20 cellular contexts compared by ENCODE assay signal in the genomic region with DNA sequence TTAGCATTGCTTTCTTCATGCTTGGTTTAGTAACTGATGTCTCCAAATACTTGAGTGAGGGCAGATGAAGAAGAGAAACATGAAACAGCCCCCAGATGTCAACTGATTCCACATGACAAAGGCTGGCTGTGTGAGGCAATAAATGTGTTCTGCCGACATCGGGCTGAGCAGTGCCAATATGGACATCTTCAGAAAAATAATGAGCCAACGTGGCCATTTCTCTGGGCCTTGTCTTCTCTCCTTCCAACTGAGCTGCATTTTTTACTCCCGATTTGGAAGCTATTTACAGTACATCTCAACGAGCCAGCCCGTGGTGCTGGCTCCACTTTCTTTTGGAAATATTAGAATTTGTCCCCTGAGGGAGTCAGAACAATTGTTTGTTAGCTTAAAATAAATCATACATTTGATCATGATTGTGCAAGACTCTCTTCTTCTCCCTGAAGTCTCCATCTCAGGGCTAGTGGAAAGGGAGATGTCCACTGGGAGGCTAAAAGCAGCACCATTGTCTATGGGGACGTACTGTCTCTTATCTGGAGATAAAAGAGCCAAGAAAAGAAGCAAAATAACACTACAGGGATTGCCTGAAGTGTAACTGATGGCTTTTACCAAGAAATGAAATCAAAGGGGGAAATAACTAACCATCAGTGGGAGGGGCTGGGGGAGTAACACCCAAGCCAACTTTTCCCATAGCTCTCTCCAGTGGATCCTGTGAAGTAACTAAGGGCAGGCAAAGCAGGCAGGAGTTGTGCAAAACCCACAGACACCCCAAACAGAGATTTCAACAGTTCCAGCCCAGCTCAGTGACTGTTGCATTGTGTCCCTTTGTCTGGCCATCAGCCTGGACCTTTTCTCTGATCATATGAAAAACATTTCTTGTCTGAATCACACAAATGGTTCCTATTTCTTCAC.
DNase-seq lines count a peak whose midpoint lies in the region; ATAC-seq and TF ChIP-seq lines count a peak whose summit lies in the region.
"Had no signal": no experiment of that assay in that cellular context is flagged by ENCODE, and none has a peak within 500 bp of the region (broad histone marks: within the 10 kb centered on the region; RNA-seq: fewer than 3 reads in every experiment).

No MANE protein-coding gene starts in this region.

- peaks cover 54% of the 10 kb centered on the region for H3K27me3 Mint-ChIP-seq in Calu3 (ENCODE audit: unreplicated experiment)

- H3K9me3 ChIP-seq in IMR-90 (ENCODE audit: control insufficient read depth, insufficient read depth, low read length) (no peaks in the 10 kb centered on the region), esophagus muscularis mucosa (no peaks in the 10 kb centered on the region), suprapubic skin (no peaks in the 10 kb centered on the region)

- peaks cover 3% of the 10 kb centered on the region; the same call in 1 of the 2 replicates for H3K9me1 ChIP-seq in IMR-90 (ENCODE audit: insufficient read depth, low read length)

- no peak overlapping the region for H3K9ac ChIP-seq in IMR-90 (ENCODE audit: low read depth, low read length)

- H2BK15ac ChIP-seq in IMR-90 (ENCODE audit: low read depth, low read length) = peak overlapping the region; percentile 57; the same call in 1 of the 3 replicates

- H3K36me3 Mint-ChIP-seq in Calu3 (ENCODE audit: insufficient read depth, unreplicated experiment) = no peaks in the 10 kb centered on the region
- H3K36me3 Mint-ChIP-seq: CD14-positive monocyte; natural killer cell treated with Interleukin-12 subunit alpha and Interleukin-12 subunit beta and Interleukin-15 and Interleukin-18, amount 100 ng/mL, for 72 hours had no signal

- H3K14ac ChIP-seq in IMR-90 (replicated peaks; ENCODE audit: low read depth, low read length) = peak overlapping the region; percentile 16; the same call in 1 of the 2 replicates

- no peak overlapping the region for H3K23ac ChIP-seq in IMR-90 (ENCODE audit: low read depth, low read length)

- peak overlapping the region; percentile 50 for H4K91ac ChIP-seq in IMR-90 (ENCODE audit: insufficient read depth, low read depth, low read length)

- WGBS in IMR-90 (ENCODE audit: extremely low coverage in 2 of 2, insufficient read length in 1 of 2), 2 experiments = 8% methylated on average over 2 of the region's 7 CpGs; no CpG with 5 or more reads in 1 of the 2 experiments
- WGBS in esophagus muscularis mucosa = 22% methylated on average over 7 of the region's 7 CpGs
- 32 to 43% methylated on average over 7 of the region's 7 CpGs for WGBS in lower leg skin, 2 donors
- 32% methylated on average over 7 of the region's 7 CpGs for WGBS in suprapubic skin

- H3K79me1 ChIP-seq in IMR-90 (ENCODE audit: low read depth in 1 of 2, low read length in 2 of 2) = no peaks in the 10 kb centered on the region

- no peak overlapping the region; the same call in 1 of the 2 replicates for H4K5ac ChIP-seq in IMR-90 (ENCODE audit: low read depth, low read length)

- H4K8ac ChIP-seq in IMR-90 (ENCODE audit: low read depth in 2 of 2, low read length in 2 of 2) = peak overlapping the region in 1 of 2 experiments; percentile 6; a peak in 1 of 4 replicates

- no peak overlapping the region for H3K56ac ChIP-seq in IMR-90 (ENCODE audit: extremely low read depth, insufficient read depth, low read length)

- H2BK20ac ChIP-seq in IMR-90 (ENCODE audit: low read depth, low read length) = peak overlapping the region; percentile 69

- POLR2A ChIA-PET in IMR-90 (lab: Charles Lee; ENCODE audit: unreplicated experiment) = interaction anchor here (0.6 kb wide), 1 partner anchor 65 kb away, joined by 3 read pairs; no protein-coding TSS in a partner anchor

- H3K18ac ChIP-seq in IMR-90 (ENCODE audit: low read depth, low read length) = peak overlapping the region; percentile 34; the same call in 1 of the 2 replicates

- H2AK9ac ChIP-seq in IMR-90 (replicated peaks; ENCODE audit: low read depth, low read length, poor library complexity) = no peak overlapping the region

- TF ChIP-seq CTCF in IMR-90 (conservative IDR thresholded peaks at IDR 0.05; ENCODE audit: low read depth, low read length) (no peak), esophagus muscularis mucosa (IDR thresholded peaks at IDR 0.05) (peak in 1 of 3 experiments; percentile 11), lower leg skin (IDR thresholded peaks at IDR 0.05) (no peak), suprapubic skin (IDR thresholded peaks at IDR 0.05) (peak in 1 of 2 donors; percentile 6), Calu3 (IDR thresholded peaks at IDR 0.05; ENCODE audit: unreplicated experiment) (no peak)

- no peak overlapping the region for H3K4me2 ChIP-seq in IMR-90 (ENCODE audit: low read depth, low read length)
- H3K4me2 ChIP-seq: GM23338, PC-9 had no signal

- H3K4me3 Mint-ChIP-seq in Calu3 (ENCODE audit: low read depth, unreplicated experiment) = no peak overlapping the region
- H3K4me3 Mint-ChIP-seq: activated CD8-positive, alpha-beta T cell treated with anti-CD3 and anti-CD28 coated beads, Interleukin-2, amount 10 ng/mL, durations not matched to agents 7 days and 5 days; activated T-helper 1 cell treated with anti-CD3 and anti-CD28 coated beads, Interleukin-12 subunit alpha, Interleukin-12 subunit beta, Interleukin-2, Interleukin-4 antibody, amounts not matched to agents 30 ng/mL and 10 ng/mL and 1 ng/mL, durations not matched to agents 14 hours and 24 hours and 36 hours; CD14-positive monocyte; GM23338; natural killer cell treated with Interleukin-12 subunit alpha and Interleukin-12 subunit beta and Interleukin-15 and Interleukin-18, amount 100 ng/mL, for 72 hours had no signal

- no peaks in the 10 kb centered on the region for H3K36me3 ChIP-seq in IMR-90 (ENCODE audit: control insufficient read depth, insufficient read depth, low read length)
- no peaks in the 10 kb centered on the region for H3K36me3 ChIP-seq in esophagus muscularis mucosa
- no peaks in the 10 kb centered on the region for H3K36me3 ChIP-seq in suprapubic skin

- H2AFZ ChIP-seq in IMR-90 (replicated peaks; ENCODE audit: low read length, poor library complexity) = no peak overlapping the region
- H2AFZ ChIP-seq: GM23338, PC-9 had no signal

- intact Hi-C loops in IMR-90 (cut with micrococcal nuclease) (no loop called here), esophagus muscularis mucosa (cut with DNase I) (no loop called here), lower leg skin (cut with DNase I; ENCODE audit: low total_unique reads) (no loop called here), Calu3 (cut with micrococcal nuclease; ENCODE audit: unreplicated experiment) (no loop called here)

- H3K4me1 ChIP-seq in IMR-90 (ENCODE audit: control insufficient read depth, insufficient read depth, low read length) (peaks cover 9% of the 10 kb centered on the region), esophagus muscularis mucosa (peaks cover 7 to 42% (median 35%) of the 10 kb centered on the region in 4 donors), suprapubic skin (no peaks in the 10 kb centered on the region)

- no peaks in the 10 kb centered on the region for H3K9me3 Mint-ChIP-seq in Calu3 (ENCODE audit: low read depth, unreplicated experiment)
- H3K9me3 Mint-ChIP-seq: activated T-helper 1 cell treated with anti-CD3 and anti-CD28 coated beads, Interleukin-12 subunit alpha, Interleukin-12 subunit beta, Interleukin-2, Interleukin-4 antibody, amounts not matched to agents 30 ng/mL and 10 ng/mL and 1 ng/mL, durations not matched to agents 14 hours and 24 hours and 36 hours; CD14-positive monocyte; GM23338; natural killer cell treated with Interleukin-12 subunit alpha and Interleukin-12 subunit beta and Interleukin-15 and Interleukin-18, amount 100 ng/mL, for 72 hours had no signal

- TF ChIP-seq RAD21 in IMR-90 (IDR thresholded peaks at IDR 0.05; ENCODE audit: low read length) = no peak

- H3K27me3 ChIP-seq in IMR-90 (ENCODE audit: control insufficient read depth, insufficient read depth, low read length) (no peaks in the 10 kb centered on the region), esophagus muscularis mucosa (no peaks in the 10 kb centered on the region), suprapubic skin (no peaks in the 10 kb centered on the region)

- H3K27ac ChIP-seq in IMR-90 (ENCODE audit: insufficient read depth, low read length) (peak overlapping the region; percentile 29; the same call in 1 of the 2 replicates), esophagus muscularis mucosa (replicated peaks in 1 of 4) (peak overlapping the region; percentile 61 to 78 (median 67)), suprapubic skin (peak overlapping the region; percentile 64)
- H3K27ac ChIP-seq: epithelial cell of prostate, PC-9 had no signal

- DNase-seq in IMR-90 (no peak), esophagus muscularis mucosa (ENCODE audit: extremely low spot score) (no peak), lower leg skin (ENCODE audit: low spot score in 2 of 2) (peak; percentile 79 to 91), suprapubic skin (ENCODE audit: low spot score in 2 of 2) (peak in 1 of 2 donors; percentile 84), Calu3 (no peak), NCI-H2107 treated with DMSO at 0.1 percent for 48 hours (lab: John Stamatoyannopoulos, UW; ENCODE audit: unreplicated experiment) (no peak), DMS153 treated with DMSO at 0.1 percent for 48 hours (lab: John Stamatoyannopoulos, UW; ENCODE audit: unreplicated experiment) (no peak)
- DNase-seq: activated CD8-positive, alpha-beta T cell treated with anti-CD3 and anti-CD28 coated beads, Interleukin-2, amount 10 ng/mL, durations not matched to agents 7 days and 5 days; DND-41; NCI-H187 treated with DMSO at 0.1 percent for 48 hours; NCI-H526 treated with DMSO at 0.1 percent for 48 hours; PC-9; substantia nigra had no signal

- H4K20me1 ChIP-seq in IMR-90 (ENCODE audit: insufficient read depth, low read length) = no peaks in the 10 kb centered on the region

- in situ Hi-C loops in IMR-90 (cut with MboI; ENCODE audit: low sequenced_read_pairs) = no loop called here

- no peak overlapping the region for H2BK5ac ChIP-seq in IMR-90 (ENCODE audit: low read depth, low read length, poor library complexity, severe bottlenecking)

- peak overlapping the region; percentile 71 for H2BK120ac ChIP-seq in IMR-90 (ENCODE audit: low read depth, low read length)

- no peak for TF ChIP-seq EP300 in esophagus muscularis mucosa (IDR thresholded peaks at IDR 0.05)
- no peak for TF ChIP-seq EP300 in suprapubic skin (IDR thresholded peaks at IDR 0.05)

- CTCF ChIA-PET in IMR-90 (lab: Yijun Ruan, JAX) = interaction anchor here (1.1 kb wide), 1 partner anchor 16 kb away, joined by 4 read pairs; no protein-coding TSS in a partner anchor
- CTCF ChIA-PET in Calu3 (lab: Charles Lee) = no interaction called here

- peak; percentile 27; the same call in 1 of the 2 replicates for ATAC-seq in IMR-90 (ENCODE audit: low read depth)
- no peak for ATAC-seq in HG02798 (IDR thresholded peaks at IDR 0.05; ENCODE audit: poor library complexity, unreplicated experiment)
- ATAC-seq: activated CD8-positive, alpha-beta T cell treated with anti-CD3 and anti-CD28 coated beads, Interleukin-2, amount 10 ng/mL, durations not matched to agents 7 days and 5 days; GM23338; left lobe of liver; natural killer cell treated with Interleukin-12 subunit alpha and Interleukin-12 subunit beta and Interleukin-15 and Interleukin-18, amount 100 ng/mL, for 72 hours had no signal

- H2AK5ac ChIP-seq in IMR-90 (ENCODE audit: low read depth, low read length) = peak overlapping the region; percentile 21; the same call in 1 of the 2 replicates

- BruUV-seq in IMR-90 (replicated peaks; lab: Mats Ljungman, UMichigan) (no TSS peak), Calu3 (replicated peaks; lab: Mats Ljungman, UMichigan) (no TSS peak)

- no peaks in the 10 kb centered on the region for H3K4me1 Mint-ChIP-seq in Calu3 (ENCODE audit: low read depth, unreplicated experiment)
- H3K4me1 Mint-ChIP-seq: CD14-positive monocyte had no signal

- TF ChIP-seq POLR2A in IMR-90 (IDR thresholded peaks at IDR 0.05; ENCODE audit: low read depth, low read length) (no peak), esophagus muscularis mucosa (IDR thresholded peaks at IDR 0.05; ENCODE audit: low read depth) (no peak), lower leg skin (IDR thresholded peaks at IDR 0.05) (no peak), suprapubic skin (IDR thresholded peaks at IDR 0.05) (no peak)

- dilution Hi-C loops in IMR-90 (cut with HindIII; ENCODE audit: low sequenced_read_pairs, unreplicated experiment) = no loop called here

- H3K4me3 ChIP-seq in IMR-90 (ENCODE audit: insufficient read depth, low read depth, low read length) (no peak overlapping the region), esophagus muscularis mucosa (no peak overlapping the region), lower leg skin (ENCODE audit: low read depth, poor library complexity, severe bottlenecking) (no peak overlapping the region), suprapubic skin (no peak overlapping the region)
- H3K4me3 ChIP-seq: GM23338, PC-9 had no signal

- peak overlapping the region; percentile 18 for H3K4ac ChIP-seq in IMR-90 (ENCODE audit: low read depth, low read length)

- H3K27ac Mint-ChIP-seq in Calu3 (ENCODE audit: unreplicated experiment) = no peak overlapping the region
- H3K27ac Mint-ChIP-seq: activated CD8-positive, alpha-beta T cell treated with anti-CD3 and anti-CD28 coated beads, Interleukin-2, amount 10 ng/mL, durations not matched to agents 7 days and 5 days; activated T-helper 1 cell treated with anti-CD3 and anti-CD28 coated beads, Interleukin-12 subunit alpha, Interleukin-12 subunit beta, Interleukin-2, Interleukin-4 antibody, amounts not matched to agents 30 ng/mL and 10 ng/mL and 1 ng/mL, durations not matched to agents 14 hours and 24 hours and 36 hours; GM23338; natural killer cell treated with Interleukin-12 subunit alpha and Interleukin-12 subunit beta and Interleukin-15 and Interleukin-18, amount 100 ng/mL, for 72 hours had no signal

Comparison
In these comparisons a context has a peak if more than half of its experiments do, and no peak if none do; other contexts are left out.
1. DNase-seq: peak in lower leg skin (2 of 2); none in IMR-90 (single experiment), esophagus muscularis mucosa (single experiment), Calu3 (single experiment), NCI-H2107 treated with DMSO at 0.1 percent for 48 hours (single experiment) and DMS153 treated with DMSO at 0.1 percent for 48 hours (single experiment).
2. Peak in every context shown above with its lines, with median percentiles within 50 percentile points of each other: H3K27ac ChIP-seq.